15 cellular contexts compared by ENCODE assay signal in genomic region chr15:64837502-64837901, GRCh38. TPM values are rescaled to one million over a fixed set of nuclear protein-coding genes. Genes with fewer than 3 reads are reported as not detected.
A peak's percentile ranks its signal among the peaks of the same experiment; 100 is the strongest.
DNase-seq lines count a peak whose midpoint lies in the region; ATAC-seq and TF ChIP-seq lines count a peak whose summit lies in the region.
"Had no signal": no experiment of that assay in that cellular context is flagged by ENCODE, and none has a peak within 500 bp of the region (broad histone marks: within the 10 kb centered on the region; RNA-seq: fewer than 3 reads in every experiment).

No MANE protein-coding gene starts in this region.

- peaks cover 44% of the 10 kb centered on the region for H3K4me1 ChIP-seq in Loucy (ENCODE audit: insufficient read depth, low read length, poor library complexity, severe bottlenecking)

- peak overlapping the region; percentile 43 for H3K4me2 ChIP-seq in Loucy (ENCODE audit: low read depth, low read length, poor library complexity, severe bottlenecking)
- H3K4me2 ChIP-seq: PC-9 had no signal

- CTCF ChIA-PET in activated CD4-positive, alpha-beta T cell treated with anti-CD3 and anti-CD28 coated beads for 36 hours (lab: Charles Lee) = interaction anchor here (0.6 to 2.5 kb wide), 6 partner anchors 11 to 979 kb away, joined by 3 to 14 read pairs (median 7); partner anchors contain the start of gene PIF1
- CTCF ChIA-PET in activated CD4-positive, alpha-beta T cell treated with anti-CD3 and anti-CD28 coated beads, Interleukin-2, amount 10 ng/mL, durations not matched to agents 7 days and 5 days (lab: Charles Lee) = interaction anchor here (0.5 to 2.6 kb wide), 12 partner anchors 9 to 468 kb away, joined by 3 to 10 read pairs (median 4); no protein-coding TSS in a partner anchor

- H4K20me1 ChIP-seq in Loucy (ENCODE audit: insufficient read depth, low read length, poor library complexity, severe bottlenecking) = peaks cover 1% of the 10 kb centered on the region

- ATAC-seq in activated CD4-positive, alpha-beta T cell treated with anti-CD3 and anti-CD28 coated beads for 36 hours = no peak
- peak; percentile 44 to 52 for ATAC-seq in naive thymus-derived CD8-positive, alpha-beta T cell

- peak overlapping the region; percentile 8 for H3K27ac Mint-ChIP-seq in activated CD4-positive, alpha-beta T cell treated with anti-CD3 and anti-CD28 coated beads for 36 hours
- H3K27ac Mint-ChIP-seq in activated CD4-positive, alpha-beta T cell treated with anti-CD3 and anti-CD28 coated beads, Interleukin-2, amount 10 ng/mL, durations not matched to agents 7 days and 5 days = peak overlapping the region; percentile 91
- H3K27ac Mint-ChIP-seq in naive thymus-derived CD8-positive, alpha-beta T cell = peak overlapping the region; percentile 19 to 96 (median 84)
- H3K27ac Mint-ChIP-seq: IgD-negative memory B cell had no signal

- H3K4me3 ChIP-seq in Loucy (ENCODE audit: low read length, poor library complexity, severe bottlenecking) = peak overlapping the region; percentile 1
- H3K4me3 ChIP-seq: PC-9, thoracic aorta had no signal

- H3K9me3 Mint-ChIP-seq in activated CD4-positive, alpha-beta T cell treated with anti-CD3 and anti-CD28 coated beads for 36 hours (ENCODE audit: low read depth) = peaks cover 4% of the 10 kb centered on the region
- H3K9me3 Mint-ChIP-seq in activated CD4-positive, alpha-beta T cell treated with anti-CD3 and anti-CD28 coated beads, Interleukin-2, amount 10 ng/mL, durations not matched to agents 7 days and 5 days = peaks cover 7% of the 10 kb centered on the region
- H3K9me3 Mint-ChIP-seq in naive thymus-derived CD8-positive, alpha-beta T cell = no peaks in the 10 kb centered on the region
- H3K9me3 Mint-ChIP-seq: IgD-negative memory B cell had no signal

- H3K36me3 ChIP-seq in Loucy (ENCODE audit: insufficient read depth, low read length) = no peaks in the 10 kb centered on the region
- H3K36me3 ChIP-seq: thoracic aorta had no signal

- H3K27me3 Mint-ChIP-seq in activated CD4-positive, alpha-beta T cell treated with anti-CD3 and anti-CD28 coated beads for 36 hours = no peaks in the 10 kb centered on the region
- H3K27me3 Mint-ChIP-seq in activated CD4-positive, alpha-beta T cell treated with anti-CD3 and anti-CD28 coated beads, Interleukin-2, amount 10 ng/mL, durations not matched to agents 7 days and 5 days = no peaks in the 10 kb centered on the region
- no peaks in the 10 kb centered on the region for H3K27me3 Mint-ChIP-seq in naive thymus-derived CD8-positive, alpha-beta T cell
- H3K27me3 Mint-ChIP-seq: IgD-negative memory B cell had no signal

- no peak overlapping the region for H3K4me3 Mint-ChIP-seq in activated CD4-positive, alpha-beta T cell treated with anti-CD3 and anti-CD28 coated beads for 36 hours
- peak overlapping the region; percentile 19 for H3K4me3 Mint-ChIP-seq in activated CD4-positive, alpha-beta T cell treated with anti-CD3 and anti-CD28 coated beads, Interleukin-2, amount 10 ng/mL, durations not matched to agents 7 days and 5 days
- peak overlapping the region; percentile 11 to 84 (median 65) for H3K4me3 Mint-ChIP-seq in naive thymus-derived CD8-positive, alpha-beta T cell

- H3K9me3 ChIP-seq in Loucy (ENCODE audit: insufficient read depth, low read depth, low read length) = no peaks in the 10 kb centered on the region
- H3K9me3 ChIP-seq: thoracic aorta had no signal

- H3K4me1 Mint-ChIP-seq in activated CD4-positive, alpha-beta T cell treated with anti-CD3 and anti-CD28 coated beads for 36 hours = peaks cover 43% of the 10 kb centered on the region
- H3K4me1 Mint-ChIP-seq in activated CD4-positive, alpha-beta T cell treated with anti-CD3 and anti-CD28 coated beads, Interleukin-2, amount 10 ng/mL, durations not matched to agents 7 days and 5 days = peaks cover 49% of the 10 kb centered on the region
- peaks cover 38 to 62% (median 58%) of the 10 kb centered on the region in 4 donors for H3K4me1 Mint-ChIP-seq in naive thymus-derived CD8-positive, alpha-beta T cell

- peaks cover 15% of the 10 kb centered on the region for H3K79me2 ChIP-seq in Loucy (ENCODE audit: insufficient read depth, low read length)

- H3K27me3 ChIP-seq in Loucy (ENCODE audit: insufficient read depth, low read length, poor library complexity, severe bottlenecking) = no peaks in the 10 kb centered on the region

- peak; percentile 50 for DNase-seq in activated CD4-positive, alpha-beta T cell treated with anti-CD3 and anti-CD28 coated beads for 36 hours
- no peak for DNase-seq in activated CD4-positive, alpha-beta T cell treated with anti-CD3 and anti-CD28 coated beads for 1 hour
- peak; percentile 68 for DNase-seq in activated CD4-positive, alpha-beta T cell treated with anti-CD3 and anti-CD28 coated beads, Interleukin-2, amount 10 ng/mL, durations not matched to agents 7 days and 5 days
- peak in 7 of 10 donors; percentile 60 to 81 (median 74) for DNase-seq in naive thymus-derived CD8-positive, alpha-beta T cell
- DNase-seq in GM19238 (ENCODE audit: insufficient read length, low spot score) (no peak), NCI-H524 treated with DMSO at 0.1 percent for 48 hours (lab: John Stamatoyannopoulos, UW) (no peak)
- no peak for DNase-seq in stimulated activated CD4-positive, alpha-beta T cell treated with anti-CD3 and anti-CD28 coated beads, Interleukin-12 subunit alpha, Interleukin-12 subunit beta, amount 100 ng/mL, for 4 hours
- DNase-seq: 8988T, NCI-H2029 treated with DMSO at 0.1 percent for 48 hours, PC-9, retina, T1000 had no signal

- H3F3A ChIP-seq in Loucy (ENCODE audit: low read depth) = peaks cover 6% of the 10 kb centered on the region; the same call in 1 of the 2 replicates

- H2AFZ ChIP-seq in Loucy (ENCODE audit: low read length) = no peak overlapping the region
- H2AFZ ChIP-seq: PC-9 had no signal

- no peaks in the 10 kb centered on the region for H3K36me3 Mint-ChIP-seq in activated CD4-positive, alpha-beta T cell treated with anti-CD3 and anti-CD28 coated beads for 36 hours (ENCODE audit: low read depth)
- peaks cover 7% of the 10 kb centered on the region for H3K36me3 Mint-ChIP-seq in activated CD4-positive, alpha-beta T cell treated with anti-CD3 and anti-CD28 coated beads, Interleukin-2, amount 10 ng/mL, durations not matched to agents 7 days and 5 days (ENCODE audit: low read depth)
- H3K36me3 Mint-ChIP-seq in naive thymus-derived CD8-positive, alpha-beta T cell = no peaks in the 10 kb centered on the region

- H3K9me2 ChIP-seq in Loucy (replicated peaks; ENCODE audit: low read depth, low read length) = no peaks in the 10 kb centered on the region

- no peak for TF ChIP-seq CTCF in Loucy (conservative IDR thresholded peaks at IDR 0.05; ENCODE audit: low read length)

- POLR2A ChIA-PET in activated CD4-positive, alpha-beta T cell treated with anti-CD3 and anti-CD28 coated beads for 36 hours (lab: Charles Lee) = interaction anchor here (0.6 kb wide), 1 partner anchor 467 kb away, joined by 4 read pairs; no protein-coding TSS in a partner anchor
- POLR2A ChIA-PET in activated CD4-positive, alpha-beta T cell treated with anti-CD3 and anti-CD28 coated beads, Interleukin-2, amount 10 ng/mL, durations not matched to agents 7 days and 5 days (lab: Charles Lee) = interaction anchor here (0.9 kb wide), 1 partner anchor 56 kb away, joined by 3 read pairs; no protein-coding TSS in a partner anchor
- POLR2A ChIA-PET in naive thymus-derived CD8-positive, alpha-beta T cell (lab: Charles Lee) = interaction anchor here (0.5 to 4.0 kb wide), 8 partner anchors 10 to 73 kb away, joined by 3 to 77 read pairs (median 5); partner anchors contain the start of gene PIF1

- intact Hi-C loops in activated CD4-positive, alpha-beta T cell treated with anti-CD3 and anti-CD28 coated beads for 36 hours (cut with DNase I, micrococcal nuclease) = loop anchor here (2.0 to 5.0 kb wide), 2 partner anchors 55 to 190 kb away; partner anchors contain the start of gene MTFMT (in 1 of the 2)

- peak overlapping the region; percentile 7 for H3K9ac ChIP-seq in Loucy (ENCODE audit: low read depth, low read length, poor library complexity, severe bottlenecking)

RNA-seq across cellular contexts. Expression of gene PLEKHO2, which starts 4.2 kb away (rescaled TPM):
- total RNA-seq in activated CD4-positive, alpha-beta T cell treated with anti-CD3 and anti-CD28 coated beads for 36 hours = 10 to 100 TPM; 11.4 to 13.3 TPM
- total RNA-seq in activated CD4-positive, alpha-beta T cell treated with anti-CD3 and anti-CD28 coated beads, Interleukin-2, amount 10 ng/mL, durations not matched to agents 7 days and 5 days = 10 to 100 TPM; 25.4 to 27.6 TPM
- 1 to 10 TPM; 8.6 TPM for total RNA-seq in naive thymus-derived CD8-positive, alpha-beta T cell
- polyA plus RNA-seq in naive thymus-derived CD8-positive, alpha-beta T cell = 10 to 100 TPM in 2 of 3 donors, 1 to 10 TPM in 1; 8.9 to 19.3 (median 12.0) TPM

RNA-seq across cellular contexts. Expression of gene PIF1, which starts 12.1 kb away (rescaled TPM):
- 10 to 100 TPM; 30.0 to 36.3 TPM for total RNA-seq in activated CD4-positive, alpha-beta T cell treated with anti-CD3 and anti-CD28 coated beads for 36 hours
- 10 to 100 TPM; 56.8 to 66.1 TPM for total RNA-seq in activated CD4-positive, alpha-beta T cell treated with anti-CD3 and anti-CD28 coated beads, Interleukin-2, amount 10 ng/mL, durations not matched to agents 7 days and 5 days
- under 1 TPM in 1 of 2 experiments, not detected in 1; 0.52 TPM for total RNA-seq in naive thymus-derived CD8-positive, alpha-beta T cell
- polyA plus RNA-seq in naive thymus-derived CD8-positive, alpha-beta T cell = under 1 TPM in 2 of 3 donors, not detected in 1; 0.15 to 0.68 TPM

Comparison
In these comparisons a context has a peak if more than half of its experiments do, and no peak if none do; other contexts are left out.
1. DNase-seq: peak in activated CD4-positive, alpha-beta T cell treated with anti-CD3 and anti-CD28 coated beads for 36 hours (single experiment), activated CD4-positive, alpha-beta T cell treated with anti-CD3 and anti-CD28 coated beads, Interleukin-2, amount 10 ng/mL, durations not matched to agents 7 days and 5 days (single experiment) and naive thymus-derived CD8-positive, alpha-beta T cell (7 of 10); none in activated CD4-positive, alpha-beta T cell treated with anti-CD3 and anti-CD28 coated beads for 1 hour (single experiment), GM19238 (single experiment), NCI-H524 treated with DMSO at 0.1 percent for 48 hours (single experiment) and stimulated activated CD4-positive, alpha-beta T cell treated with anti-CD3 and anti-CD28 coated beads, Interleukin-12 subunit alpha, Interleukin-12 subunit beta, amount 100 ng/mL, for 4 hours (single experiment).
2. H3K27ac Mint-ChIP-seq: peak in every context shown above with its lines; median percentile 91 in activated CD4-positive, alpha-beta T cell treated with anti-CD3 and anti-CD28 coated beads, Interleukin-2, amount 10 ng/mL, durations not matched to agents 7 days and 5 days; 84 in naive thymus-derived CD8-positive, alpha-beta T cell; 8 in activated CD4-positive, alpha-beta T cell treated with anti-CD3 and anti-CD28 coated beads for 36 hours.
3. RNA of gene PIF1, which starts 12.1 kb away (total RNA-seq): 56.8 to 66.1 TPM in activated CD4-positive, alpha-beta T cell treated with anti-CD3 and anti-CD28 coated beads, Interleukin-2, amount 10 ng/mL, durations not matched to agents 7 days and 5 days and 30.0 to 36.3 TPM in activated CD4-positive, alpha-beta T cell treated with anti-CD3 and anti-CD28 coated beads for 36 hours; 0.52 TPM in naive thymus-derived CD8-positive, alpha-beta T cell; every median in the first group is over 10 times any median in the second.